22 cellular contexts compared by ENCODE assay signal in the genomic region with DNA sequence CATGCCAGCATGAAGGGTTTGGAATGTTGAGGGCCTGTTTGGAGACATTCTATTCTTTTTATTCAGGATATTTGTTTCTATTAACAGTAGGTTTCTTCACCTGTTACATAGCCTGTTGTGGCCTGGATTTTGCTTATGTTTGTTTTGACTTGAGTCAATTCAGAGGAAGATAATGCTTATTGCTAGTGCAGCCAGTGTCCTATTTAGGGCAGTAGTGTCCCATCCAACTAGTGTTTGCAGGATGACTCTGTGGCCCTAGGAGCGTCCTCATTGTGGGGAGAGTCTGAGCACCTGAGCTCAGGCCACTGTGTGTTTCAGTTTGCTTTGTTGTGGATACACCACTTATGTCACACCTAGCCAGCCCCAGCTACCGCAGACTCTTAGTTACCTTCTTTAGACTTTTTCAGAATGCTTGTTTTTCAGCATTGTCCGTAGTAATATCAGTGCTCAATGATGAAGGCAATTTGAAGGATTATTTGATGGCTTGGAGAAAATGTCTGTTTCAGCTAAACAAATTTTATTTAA.
"Had no signal": no experiment of that assay in that cellular context is flagged by ENCODE, and none has a peak within 500 bp of the region (broad histone marks: within the 10 kb centered on the region; RNA-seq: fewer than 3 reads in every experiment).

No MANE protein-coding gene starts in this region.

- H3K9me3 ChIP-seq: SK-N-SH had no signal

- H3K9ac ChIP-seq: SK-N-SH had no signal

- ATAC-seq: Panc1, PC-3 had no signal

- H3K27ac ChIP-seq: RWPE1 had no signal

- H3K4me2 ChIP-seq: SK-N-SH had no signal

- DNase-seq: IMR-90; Karpas-422; KG1; MM.1S; NCI-H1092 treated with DMSO at 0.1 percent for 48 hours; NCI-H1436; NCI-H187; NCI-H2029; NCI-H2081 treated with DMSO at 0.1 percent for 48 hours; NCI-H2171; NCI-H226; NCI-H446; NCI-H510A; NCI-H524 treated with DMSO at 0.1 percent for 48 hours; NCI-H69; NCI-H774; NK-92 treated with Interleukin-12 subunit alpha and Interleukin-12 subunit beta, amount 100 ng/mL, for 24 hours; PC-3; SHP77; SK-N-SH had no signal
